In genomic region chrX:153794897-153795816, GRCh38 we compare ENCODE assay signal across 1 cellular context.
A peak's percentile ranks its signal among the peaks of the same experiment; 100 is the strongest.
TF ChIP-seq lines count a peak whose summit lies in the region.

No MANE protein-coding gene starts in this region.

TF ChIP-seq in HepG2, 621 proteins besides CTCF, POLR2A, EP300 and RAD21 (continued from another document and continues in another):
- TF ChIP-seq ZBTB40 (IDR thresholded peaks at IDR 0.05) (no peak), ZBTB40 (CRISPR knock-in tag; IDR thresholded peaks at IDR 0.05) (0 out of 2 replicates have a peak, but pooled peaks have one; percentile 7), ZNF605 (CRISPR knock-in tag; IDR thresholded peaks at IDR 0.05) (0 out of 2 replicates have a peak, but pooled peaks have one; percentile 12), SRSF4 (IDR thresholded peaks at IDR 0.05; ENCODE audit: low read depth, low read length, poor library complexity, severe bottlenecking) (no peak), ZNF496 (CRISPR knock-in tag; IDR thresholded peaks at IDR 0.05; ENCODE audit: insufficient replicate concordance) (no peak), ZBTB1 (CRISPR knock-in tag; IDR thresholded peaks at IDR 0.05; ENCODE audit: borderline replicate concordance) (no peak), HNRNPK (IDR thresholded peaks at IDR 0.05; ENCODE audit: low read depth, low read length, poor library complexity, severe bottlenecking) (no peak), ZNF766 (CRISPR knock-in tag; IDR thresholded peaks at IDR 0.05; ENCODE audit: borderline replicate concordance) (no peak), ZBTB49 (CRISPR knock-in tag; IDR thresholded peaks at IDR 0.05; ENCODE audit: borderline replicate concordance) (no peak), ZNF672 (CRISPR knock-in tag; IDR thresholded peaks at IDR 0.05) (no peak), ZNF274 (CRISPR knock-in tag; IDR thresholded peaks at IDR 0.05) (no peak), ZZZ3 (CRISPR knock-in tag; IDR thresholded peaks at IDR 0.05; ENCODE audit: borderline replicate concordance) (no peak), ZNF335 (CRISPR knock-in tag; IDR thresholded peaks at IDR 0.05) (no peak), ZNF33B (CRISPR knock-in tag; IDR thresholded peaks at IDR 0.05) (no peak), HOXA5 (CRISPR knock-in tag; IDR thresholded peaks at IDR 0.05) (no peak), ZNF556 (CRISPR knock-in tag; IDR thresholded peaks at IDR 0.05; ENCODE audit: borderline replicate concordance) (no peak), TRIM22 (IDR thresholded peaks at IDR 0.05) (no peak), ETV5 (CRISPR knock-in tag; IDR thresholded peaks at IDR 0.05; ENCODE audit: borderline replicate concordance) (no peak), MEF2D (CRISPR knock-in tag; IDR thresholded peaks at IDR 0.05) (0 out of 2 replicates have a peak, but pooled peaks have one; percentile 24), ZNF503 (CRISPR knock-in tag; IDR thresholded peaks at IDR 0.05) (no peak), ZNF570 (CRISPR knock-in tag; IDR thresholded peaks at IDR 0.05; ENCODE audit: borderline replicate concordance) (no peak), ZSCAN20 (CRISPR knock-in tag; IDR thresholded peaks at IDR 0.05; ENCODE audit: borderline replicate concordance) (no peak), REPIN1 (CRISPR knock-in tag; IDR thresholded peaks at IDR 0.05; ENCODE audit: borderline replicate concordance, low read depth) (no peak), TARDBP (CRISPR knock-in tag; IDR thresholded peaks at IDR 0.05) (no peak), ZC3H4 (CRISPR knock-in tag; IDR thresholded peaks at IDR 0.05; ENCODE audit: borderline replicate concordance) (no peak), MLLT10 (CRISPR knock-in tag; IDR thresholded peaks at IDR 0.05) (no peak), DR1 (CRISPR knock-in tag; IDR thresholded peaks at IDR 0.05) (0 out of 2 replicates have a peak, but pooled peaks have one; percentile 16), ZEB1 (IDR thresholded peaks at IDR 0.05; ENCODE audit: insufficient replicate concordance, low read depth) (no peak), RAD51 (IDR thresholded peaks at IDR 0.05; ENCODE audit: borderline replicate concordance) (no peak), SAFB2 (CRISPR knock-in tag; IDR thresholded peaks at IDR 0.05; ENCODE audit: borderline replicate concordance, low read depth) (no peak)
- TF ChIP-seq, protein P1, sequence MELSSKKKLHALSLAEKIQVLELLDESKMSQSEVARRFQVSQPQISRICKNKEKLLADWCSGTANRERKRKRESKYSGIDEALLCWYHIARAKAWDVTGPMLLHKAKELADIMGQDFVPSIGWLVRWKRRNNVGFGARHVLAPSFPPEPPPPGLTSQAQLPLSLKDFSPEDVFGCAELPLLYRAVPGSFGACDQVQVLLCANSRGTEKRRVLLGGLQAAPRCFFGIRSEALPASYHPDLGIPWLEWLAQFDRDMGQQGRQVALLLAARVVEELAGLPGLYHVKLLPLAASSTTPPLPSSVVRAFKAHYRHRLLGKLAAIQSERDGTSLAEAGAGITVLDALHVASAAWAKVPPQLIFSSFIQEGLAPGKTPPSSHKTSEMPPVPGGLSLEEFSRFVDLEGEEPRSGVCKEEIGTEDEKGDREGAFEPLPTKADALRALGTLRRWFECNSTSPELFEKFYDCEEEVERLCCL (CRISPR knock-in tag; IDR thresholded peaks at IDR 0.05; ENCODE audit: borderline replicate concordance) = no peak
- TF ChIP-seq, protein P2, sequence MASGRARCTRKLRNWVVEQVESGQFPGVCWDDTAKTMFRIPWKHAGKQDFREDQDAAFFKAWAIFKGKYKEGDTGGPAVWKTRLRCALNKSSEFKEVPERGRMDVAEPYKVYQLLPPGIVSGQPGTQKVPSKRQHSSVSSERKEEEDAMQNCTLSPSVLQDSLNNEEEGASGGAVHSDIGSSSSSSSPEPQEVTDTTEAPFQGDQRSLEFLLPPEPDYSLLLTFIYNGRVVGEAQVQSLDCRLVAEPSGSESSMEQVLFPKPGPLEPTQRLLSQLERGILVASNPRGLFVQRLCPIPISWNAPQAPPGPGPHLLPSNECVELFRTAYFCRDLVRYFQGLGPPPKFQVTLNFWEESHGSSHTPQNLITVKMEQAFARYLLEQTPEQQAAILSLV (CRISPR knock-in tag; IDR thresholded peaks at IDR 0.05; ENCODE audit: borderline replicate concordance) = no peak
- TF ChIP-seq, protein P3, sequence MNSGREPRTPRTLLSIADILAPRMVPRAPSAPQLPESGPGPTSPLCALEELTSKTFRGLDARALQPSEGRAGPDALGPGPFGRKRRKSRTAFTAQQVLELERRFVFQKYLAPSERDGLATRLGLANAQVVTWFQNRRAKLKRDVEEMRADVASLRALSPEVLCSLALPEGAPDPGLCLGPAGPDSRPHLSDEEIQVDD (CRISPR knock-in tag; IDR thresholded peaks at IDR 0.05; ENCODE audit: borderline replicate concordance) = no peak
- TF ChIP-seq, protein P4, sequence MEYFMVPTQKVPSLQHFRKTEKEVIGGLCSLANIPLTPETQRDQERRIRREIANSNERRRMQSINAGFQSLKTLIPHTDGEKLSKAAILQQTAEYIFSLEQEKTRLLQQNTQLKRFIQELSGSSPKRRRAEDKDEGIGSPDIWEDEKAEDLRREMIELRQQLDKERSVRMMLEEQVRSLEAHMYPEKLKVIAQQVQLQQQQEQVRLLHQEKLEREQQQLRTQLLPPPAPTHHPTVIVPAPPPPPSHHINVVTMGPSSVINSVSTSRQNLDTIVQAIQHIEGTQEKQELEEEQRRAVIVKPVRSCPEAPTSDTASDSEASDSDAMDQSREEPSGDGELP (IDR thresholded peaks at IDR 0.05; ENCODE audit: borderline replicate concordance, low read depth) = no peak
- TF ChIP-seq, protein P5, sequence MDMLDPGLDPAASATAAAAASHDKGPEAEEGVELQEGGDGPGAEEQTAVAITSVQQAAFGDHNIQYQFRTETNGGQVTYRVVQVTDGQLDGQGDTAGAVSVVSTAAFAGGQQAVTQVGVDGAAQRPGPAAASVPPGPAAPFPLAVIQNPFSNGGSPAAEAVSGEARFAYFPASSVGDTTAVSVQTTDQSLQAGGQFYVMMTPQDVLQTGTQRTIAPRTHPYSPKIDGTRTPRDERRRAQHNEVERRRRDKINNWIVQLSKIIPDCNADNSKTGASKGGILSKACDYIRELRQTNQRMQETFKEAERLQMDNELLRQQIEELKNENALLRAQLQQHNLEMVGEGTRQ (IDR thresholded peaks at IDR 0.05; ENCODE audit: low read depth, low read length) = no peak
- TF ChIP-seq, protein P5 (CRISPR knock-in tag; IDR thresholded peaks at IDR 0.05; ENCODE audit: borderline replicate concordance) = no peak
- TF ChIP-seq, protein P6, sequence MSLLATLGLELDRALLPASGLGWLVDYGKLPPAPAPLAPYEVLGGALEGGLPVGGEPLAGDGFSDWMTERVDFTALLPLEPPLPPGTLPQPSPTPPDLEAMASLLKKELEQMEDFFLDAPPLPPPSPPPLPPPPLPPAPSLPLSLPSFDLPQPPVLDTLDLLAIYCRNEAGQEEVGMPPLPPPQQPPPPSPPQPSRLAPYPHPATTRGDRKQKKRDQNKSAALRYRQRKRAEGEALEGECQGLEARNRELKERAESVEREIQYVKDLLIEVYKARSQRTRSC (CRISPR knock-in tag; IDR thresholded peaks at IDR 0.05; ENCODE audit: low read depth) = no peak
